22 cellular contexts compared by ENCODE assay signal in genomic region chr9:9645006-9645405, GRCh38.
"Had no signal": no experiment of that assay in that cellular context is flagged by ENCODE, and none has a peak within 500 bp of the region (broad histone marks: within the 10 kb centered on the region; RNA-seq: fewer than 3 reads in every experiment).

No MANE protein-coding gene starts in this region.

- H3K9me3 ChIP-seq: gastrocnemius medialis, lower lobe of right lung, prostate gland, right atrium auricular region, thyroid gland, upper lobe of left lung had no signal

- H3K27me3 ChIP-seq: gastrocnemius medialis, right atrium auricular region, thyroid gland, upper lobe of left lung had no signal

- DNase-seq: effector CD8-positive, alpha-beta T cell; endodermal cell; foreskin fibroblast; gastrocnemius medialis; head of caudate nucleus; left ventricle myocardium superior; lower lobe of right lung; naive thymus-derived CD8-positive, alpha-beta T cell; nephron progenitor cell; nucleus accumbens; stimulated activated CD4-positive, alpha-beta T cell treated with anti-CD3 and anti-CD28 coated beads, Interleukin-12 subunit alpha, Interleukin-12 subunit beta, amount 100 ng/mL, for 4 hours; stimulated activated CD4-positive, alpha-beta T cell treated with anti-CD3 and anti-CD28 coated beads, Interleukin-1b, Interleukin-23, amount 100 ng/mL, for 48 hours; stimulated activated CD4-positive, alpha-beta T cell treated with anti-CD3 and anti-CD28 coated beads, Interleukin-4, amount 100 ng/mL, for 1 hour; stimulated activated CD8-positive, alpha-beta memory T cell treated with anti-CD3 and anti-CD28 coated beads, Interleukin-4, amount 100 ng/mL, for 48 hours; stimulated activated naive CD4-positive, alpha-beta T cell; stimulated activated naive CD8-positive, alpha-beta T cell treated with anti-CD3 and anti-CD28 coated beads, Interleukin-15, amount 100 ng/mL, for 72 hours; thyroid gland had no signal

- H3K4me3 ChIP-seq: gastrocnemius medialis, lower lobe of right lung, prostate gland, right atrium auricular region, smooth muscle cell, thyroid gland, upper lobe of left lung had no signal

- H3K27ac ChIP-seq: epithelial cell of prostate, gastrocnemius medialis, lower lobe of right lung, prostate gland, right atrium auricular region, thyroid gland, upper lobe of left lung had no signal

- H3K4me2 ChIP-seq: smooth muscle cell had no signal

- H3K4me1 ChIP-seq: gastrocnemius medialis, lower lobe of right lung, prostate gland, right atrium auricular region, upper lobe of left lung had no signal

- H3K36me3 ChIP-seq: gastrocnemius medialis, lower lobe of right lung, prostate gland, right atrium auricular region, thyroid gland, upper lobe of left lung had no signal
